9 cellular contexts compared by ENCODE assay signal in the genomic region with DNA sequence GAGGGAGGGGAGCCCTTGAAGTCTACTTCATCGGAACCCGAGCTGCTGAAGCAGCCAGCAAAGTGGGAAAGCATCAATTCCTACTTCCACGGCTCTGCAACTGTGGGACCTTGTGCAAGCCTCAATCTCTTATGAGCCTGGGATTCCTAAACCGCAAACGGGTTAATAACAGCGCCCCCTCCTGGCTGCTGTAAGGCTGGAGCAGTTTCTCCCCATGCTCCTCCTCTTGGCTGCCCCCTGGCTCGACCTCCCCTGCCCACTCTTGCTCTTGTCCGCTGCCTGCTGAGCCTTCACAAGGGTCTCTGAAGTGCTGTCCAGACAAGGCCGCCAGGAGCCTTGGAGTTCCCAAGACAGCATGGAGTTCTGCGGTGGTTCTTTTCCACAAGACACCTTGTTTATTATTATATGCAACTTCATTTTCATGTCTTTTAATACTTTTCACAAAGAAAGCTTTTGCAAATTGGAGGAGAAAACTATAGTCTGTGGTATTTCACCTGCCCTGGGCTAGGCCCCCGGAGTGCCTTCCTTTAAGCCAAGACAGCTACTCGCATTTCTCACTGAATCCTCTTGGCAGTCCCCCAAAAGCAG.
DNase-seq lines count a peak whose midpoint lies in the region; ATAC-seq, FAIRE-seq and TF ChIP-seq lines count a peak whose summit lies in the region.
"Had no signal": no experiment of that assay in that cellular context is flagged by ENCODE, and none has a peak within 500 bp of the region (broad histone marks: within the 10 kb centered on the region; RNA-seq: fewer than 3 reads in every experiment).

No MANE protein-coding gene starts in this region.

- TF ChIP-seq CTCF in GM10248 (IDR thresholded peaks at IDR 0.05; ENCODE audit: control extremely low read depth, extremely low read depth, low read depth, missing control alignments), result no peak
- TF ChIP-seq CTCF in HFFc6 (IDR thresholded peaks at IDR 0.05), result peak; percentile 73
- peak; percentile 60 for TF ChIP-seq CTCF in bronchial epithelial cell (IDR thresholded peaks at IDR 0.05; ENCODE audit: insufficient read depth, low read length, severe bottlenecking)
- no peak for TF ChIP-seq CTCF in mucosa of descending colon (IDR thresholded peaks at IDR 0.05)
- TF ChIP-seq CTCF in natural killer cell (IDR thresholded peaks at IDR 0.05), result no peak

- no peaks in the 10 kb centered on the region for H3K4me1 Mint-ChIP-seq in HFFc6 (ENCODE audit: low read depth)
- no peaks in the 10 kb centered on the region for H3K4me1 Mint-ChIP-seq in natural killer cell
- H3K4me1 Mint-ChIP-seq in naive thymus-derived CD4-positive, alpha-beta T cell, result no peaks in the 10 kb centered on the region

- no peaks in the 10 kb centered on the region for H3K36me3 Mint-ChIP-seq in HFFc6 (ENCODE audit: low read depth)
- H3K36me3 Mint-ChIP-seq in natural killer cell, result no peaks in the 10 kb centered on the region
- H3K36me3 Mint-ChIP-seq in naive thymus-derived CD4-positive, alpha-beta T cell, result no peaks in the 10 kb centered on the region

- H3K4me3 Mint-ChIP-seq in HFFc6, result no peak overlapping the region
- no peak overlapping the region for H3K4me3 Mint-ChIP-seq in natural killer cell
- H3K4me3 Mint-ChIP-seq in naive thymus-derived CD4-positive, alpha-beta T cell, result no peak overlapping the region

- TF ChIP-seq POLR2A in GM12892 (IDR thresholded peaks at IDR 0.05; ENCODE audit: low read depth, low read length), result no peak

- CTCF ChIA-PET in GM10248 (lab: Yijun Ruan, JAX), result interaction anchor here (1.0 to 2.3 kb wide), 3 partner anchors 11 to 113 kb away, joined by 3 to 9 read pairs (median 4); no protein-coding TSS in a partner anchor
- CTCF ChIA-PET in naive thymus-derived CD4-positive, alpha-beta T cell (lab: Charles Lee), result no interaction called here

- H3K36me3 ChIP-seq in bronchial epithelial cell (ENCODE audit: control insufficient read depth, insufficient read depth, low read length) (no peaks in the 10 kb centered on the region), mucosa of descending colon (ENCODE audit: low read depth) (no peaks in the 10 kb centered on the region)
- H3K36me3 ChIP-seq in naive thymus-derived CD4-positive, alpha-beta T cell (ENCODE audit: control insufficient read depth in 2 of 3, insufficient read depth in 3 of 3, low read length in 3 of 3), result no peaks in the 10 kb centered on the region

- H3K9me3 Mint-ChIP-seq in HFFc6, result no peaks in the 10 kb centered on the region
- H3K9me3 Mint-ChIP-seq in natural killer cell, result no peaks in the 10 kb centered on the region
- peaks cover 0 to 2% (median 0%) of the 10 kb centered on the region in 11 donors for H3K9me3 Mint-ChIP-seq in naive thymus-derived CD4-positive, alpha-beta T cell

- H3K4me3 ChIP-seq in bronchial epithelial cell (ENCODE audit: low read depth, low read length) (no peak overlapping the region), mucosa of descending colon (no peak overlapping the region)
- no peak overlapping the region for H3K4me3 ChIP-seq in naive thymus-derived CD4-positive, alpha-beta T cell (ENCODE audit: low read length)

- no peak for ATAC-seq in mucosa of descending colon
- ATAC-seq in natural killer cell, result no peak
- no peak for ATAC-seq in naive thymus-derived CD4-positive, alpha-beta T cell

- H3K27ac Mint-ChIP-seq in HFFc6, result no peak overlapping the region
- no peak overlapping the region for H3K27ac Mint-ChIP-seq in natural killer cell
- no peak overlapping the region for H3K27ac Mint-ChIP-seq in naive thymus-derived CD4-positive, alpha-beta T cell

- peaks cover 15% of the 10 kb centered on the region for H3K27me3 ChIP-seq in bronchial epithelial cell (ENCODE audit: control insufficient read depth, insufficient read depth, low read length)
- no peaks in the 10 kb centered on the region for H3K27me3 ChIP-seq in naive thymus-derived CD4-positive, alpha-beta T cell (ENCODE audit: control insufficient read depth in 2 of 2, insufficient read depth in 2 of 2, low read length in 2 of 2)

- H3K27me3 Mint-ChIP-seq in HFFc6 (ENCODE audit: insufficient read depth) (peaks cover 10% of the 10 kb centered on the region), natural killer cell (ENCODE audit: low read depth in 2 of 2) (no peaks in the 10 kb centered on the region)
- peaks cover 0 to 16% (median 12%) of the 10 kb centered on the region in 5 donors for H3K27me3 Mint-ChIP-seq in naive thymus-derived CD4-positive, alpha-beta T cell

- DNase-seq in GM10248 (ENCODE audit: extremely low spot score) (peak; percentile 63), HFFc6 (no peak), bronchial epithelial cell (ENCODE audit: low read depth) (peak; percentile 28), mucosa of descending colon (peak in 2 of 3 donors; percentile 55 to 60), natural killer cell (no peak), GM12892 (ENCODE audit: insufficient read length) (no peak)
- no peak for DNase-seq in naive thymus-derived CD4-positive, alpha-beta T cell
- DNase-seq in effector CD8-positive, alpha-beta T cell (lab: John Stamatoyannopoulos, UW), result no peak
- DNase-seq: NCI-H1436 had no signal

- intact Hi-C loops in mucosa of descending colon (cut with DNase I, micrococcal nuclease), result no loop called here
- intact Hi-C loops in natural killer cell (cut with micrococcal nuclease), result no loop called here
- intact Hi-C loops in naive thymus-derived CD4-positive, alpha-beta T cell (cut with micrococcal nuclease), result no loop called here

- H3K27ac ChIP-seq in naive thymus-derived CD4-positive, alpha-beta T cell (ENCODE audit: low read depth, low read length), result no peak overlapping the region

- POLR2A ChIA-PET in GM10248 (lab: Yijun Ruan, JAX), result no interaction called here
- POLR2A ChIA-PET in naive thymus-derived CD4-positive, alpha-beta T cell (lab: Charles Lee), result no interaction called here

- H3K9me3 ChIP-seq in mucosa of descending colon, result no peaks in the 10 kb centered on the region
- no peaks in the 10 kb centered on the region for H3K9me3 ChIP-seq in naive thymus-derived CD4-positive, alpha-beta T cell (ENCODE audit: control insufficient read depth in 2 of 3, low read length in 3 of 3)

- H3K4me1 ChIP-seq in mucosa of descending colon (ENCODE audit: low read depth), result no peaks in the 10 kb centered on the region
- no peaks in the 10 kb centered on the region for H3K4me1 ChIP-seq in naive thymus-derived CD4-positive, alpha-beta T cell (ENCODE audit: control insufficient read depth in 2 of 2, insufficient read depth in 2 of 2, low read length in 2 of 2)

- FAIRE-seq in bronchial epithelial cell (lab: Jason Lieb, UNC) (no peak), GM12892 (lab: Jason Lieb, UNC) (no peak)

Comparison
In these comparisons a context has a peak if more than half of its experiments do, and no peak if none do; other contexts are left out.
1. DNase-seq: peak in GM10248 (single experiment), bronchial epithelial cell (single experiment) and mucosa of descending colon (2 of 3); none in HFFc6 (single experiment), natural killer cell (single experiment), GM12892 (single experiment), naive thymus-derived CD4-positive, alpha-beta T cell (0 of 9) and effector CD8-positive, alpha-beta T cell (single experiment).
2. CTCF ChIP-seq: peak in HFFc6 (single experiment) and bronchial epithelial cell (single experiment); none in GM10248 (single experiment), mucosa of descending colon (single experiment) and natural killer cell (single experiment).